Comparison of ENCODE assay signal across 19 cellular contexts in the genomic region with DNA sequence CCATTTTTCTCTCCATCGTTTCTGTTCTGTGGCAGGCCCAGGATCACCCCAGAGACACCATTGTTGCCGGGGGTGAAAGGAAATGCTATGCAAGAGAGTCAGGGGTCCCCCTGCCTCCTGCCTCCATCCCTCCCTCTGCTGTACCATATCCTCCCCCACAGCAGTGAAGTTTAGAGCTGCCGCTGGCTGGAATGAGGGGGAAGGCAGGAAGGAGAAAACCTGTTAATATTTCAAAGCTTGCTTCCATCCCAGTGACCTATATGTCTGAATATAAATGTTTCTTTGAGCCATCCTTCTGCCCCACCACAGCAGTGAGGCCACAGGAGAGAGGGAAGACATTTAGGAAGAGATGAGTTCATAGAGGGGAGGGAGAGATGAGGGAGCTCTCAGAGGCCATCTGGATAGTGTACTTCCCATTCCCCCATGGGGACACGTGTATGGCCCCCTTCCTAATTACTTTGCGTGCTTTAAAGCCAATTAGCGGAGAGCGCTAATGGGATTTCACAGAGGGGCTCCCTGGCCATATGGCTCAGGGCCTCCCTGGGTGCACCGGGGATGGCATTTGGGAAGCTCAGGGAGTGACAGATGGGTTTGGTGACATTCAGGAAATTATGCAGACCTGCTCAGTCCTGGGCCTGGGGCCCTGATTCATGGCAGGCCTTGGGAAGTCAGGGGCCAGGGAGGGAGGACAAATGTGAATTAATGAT. TPM values are rescaled to one million over a fixed set of nuclear protein-coding genes. Genes with fewer than 3 reads are reported as not detected.
A peak's percentile ranks its signal among the peaks of the same experiment; 100 is the strongest.
DNase-seq lines count a peak whose midpoint lies in the region; ATAC-seq, FAIRE-seq and TF ChIP-seq lines count a peak whose summit lies in the region.
"Had no signal": no experiment of that assay in that cellular context is flagged by ENCODE, and none has a peak within 500 bp of the region (broad histone marks: within the 10 kb centered on the region; RNA-seq: fewer than 3 reads in every experiment).

No MANE protein-coding gene starts in this region.

- no peak overlapping the region for H3K27ac ChIP-seq in HepG2 (ENCODE audit: extremely low read length, insufficient read depth, low read length)
- H3K27ac ChIP-seq: foreskin keratinocyte had no signal

- no peak for ATAC-seq in sciatic nerve
- no peak for ATAC-seq in HepG2
- ATAC-seq in GM18909 (IDR thresholded peaks at IDR 0.05; ENCODE audit: poor library complexity, unreplicated experiment): no peak
- ATAC-seq: foreskin keratinocyte had no signal

- H3K79me2 ChIP-seq in HepG2 (ENCODE audit: insufficient read depth, low read length): no peaks in the 10 kb centered on the region

- no peak overlapping the region for H3K4me2 ChIP-seq in HepG2 (ENCODE audit: low read depth, low read length)

- intact Hi-C loops in sciatic nerve (cut with DNase I) (loop anchor here (1.0 kb wide), 1 partner anchor 49 kb away; no protein-coding TSS in a partner anchor), HepG2 (cut with micrococcal nuclease; ENCODE audit: unreplicated experiment) (no loop called here)

- no peaks in the 10 kb centered on the region for H4K20me1 ChIP-seq in HepG2 (ENCODE audit: insufficient read depth, low read length)

- TF ChIP-seq POLR2A in HepG2 (IDR thresholded peaks at IDR 0.05; ENCODE audit: insufficient read depth in 1 of 2, low read depth in 2 of 2, low read length in 2 of 2): no peak

- H3K36me3 ChIP-seq in HepG2 (replicated peaks in 1 of 2; ENCODE audit: control insufficient read depth in 1 of 2, insufficient read depth in 2 of 2, low read length in 2 of 2): no peaks in the 10 kb centered on the region

- no peaks in the 10 kb centered on the region; a peak in 2 of 5 replicates for H3K27me3 ChIP-seq in HepG2 (ENCODE audit: control insufficient read depth in 1 of 2, insufficient read depth in 2 of 2, low read length in 2 of 2)
- H3K27me3 ChIP-seq: foreskin keratinocyte had no signal

- TF ChIP-seq RAD21 in HepG2 (CRISPR knock-in tag; IDR thresholded peaks at IDR 0.05): no peak

- in situ Hi-C loops in HepG2 (cut with HindIII; ENCODE audit: extremely low pct_ligation_motif_present, low pct_unique_long_range_greater_than_20kb): no loop called here

- H3K9me3 ChIP-seq in HepG2 (ENCODE audit: low read length): no peaks in the 10 kb centered on the region

- H3K9ac ChIP-seq in HepG2 (ENCODE audit: insufficient read depth, low read depth, low read length): no peak overlapping the region

- no peaks in the 10 kb centered on the region for H3K4me1 ChIP-seq in HepG2 (ENCODE audit: insufficient read depth, low read length)

- WGBS in HepG2 (ENCODE audit: low lambda C conversion rate): 37% methylated on average over 8 of the region's 8 CpGs

- no peak overlapping the region for H2AFZ ChIP-seq in HepG2 (ENCODE audit: low read length)

- DNase-seq in activated CD8-positive, alpha-beta memory T cell treated with anti-CD3 and anti-CD28 coated beads, Interleukin-2, amount 50 U/mL, for 48 hours: peak; percentile 28
- DNase-seq in activated CD8-positive, alpha-beta memory T cell treated with anti-CD3 and anti-CD28 coated beads, Interleukin-2, amount 50 U/mL, for 4 hours: no peak
- peak; percentile 78 for DNase-seq in NCI-H2081 treated with DMSO at 0.1 percent for 48 hours (lab: John Stamatoyannopoulos, UW)
- peak; percentile 44 to 80 for DNase-seq in cerebellar nuclear complex (lab: John Stamatoyannopoulos, UW)
- DNase-seq in sciatic nerve (ENCODE audit: low spot score): peak; percentile 19
- no peak for DNase-seq in HepG2 (ENCODE audit: low spot score)
- DNase-seq in HUDEP-2 (lab: John Stamatoyannopoulos, UW; ENCODE audit: unreplicated experiment in 76 of 76): no peak
- DNase-seq: ACHN; activated CD4-positive, CD25-positive, alpha-beta regulatory T cell treated with anti-CD3 and anti-CD28 coated beads, Interleukin-2, amount 50 U/mL, for 72 hours; amygdala; CD4-positive, alpha-beta memory T cell; foreskin keratinocyte; MM.1S; NCI-H226; nucleus accumbens; Right ventricle myocardium superior had no signal

- POLR2A ChIA-PET in HepG2 (lab: Yijun Ruan, JAX): no interaction called here

- no TSS peak for BruUV-seq in HepG2 (replicated peaks; lab: Mats Ljungman, UMichigan)

- H3K4me3 ChIP-seq in HepG2 (replicated peaks in 1 of 3; ENCODE audit: insufficient read depth in 1 of 3, low read depth in 2 of 3, low read length in 3 of 3): no peak overlapping the region

- CTCF ChIA-PET in HepG2 (lab: Yijun Ruan, JAX; ENCODE audit: low intra/inter-chr PET ratio, low total read pairs): no interaction called here

- TF ChIP-seq CTCF in HepG2 (CRISPR knock-in tag; IDR thresholded peaks at IDR 0.05): no peak

- no peak for FAIRE-seq in HepG2 (lab: Jason Lieb, UNC)

- no peak for TF ChIP-seq EP300 in HepG2 (IDR thresholded peaks at IDR 0.05; ENCODE audit: low read depth in 2 of 2, low read length in 2 of 2)
- TF ChIP-seq EP300 in HepG2 (CRISPR knock-in tag; IDR thresholded peaks at IDR 0.05; ENCODE audit: borderline replicate concordance): no peak

TF ChIP-seq in HepG2, 621 proteins besides CTCF, POLR2A, EP300 and RAD21:
- no peak for TF ChIP-seq SRF (IDR thresholded peaks at IDR 0.05; ENCODE audit: low read depth, low read length)

RNA-seq across cellular contexts. Expression of gene CHRNB4, which starts 40.4 kb away (rescaled TPM):
- total RNA-seq in sciatic nerve (not detected), HepG2 (2016; rRNA removed; fragmentation: Illumina TruSeq; extraction: Trizol) (not detected in 2 replicates)
- not detected in 2 replicates for total RNA-seq in HepG2 (2016; cell fraction: cytosol; rRNA removed; fragmentation: Illumina TruSeq; extraction: Trizol; ENCODE audit: low read depth)
- total RNA-seq in HepG2 (2016; cell fraction: insoluble cytoplasmic fraction; rRNA removed; fragmentation: Illumina TruSeq; extraction: Trizol): not detected in 2 replicates
- total RNA-seq in HepG2 (2016; cell fraction: membrane; rRNA removed; fragmentation: Illumina TruSeq; extraction: Trizol): not detected in 2 replicates
- total RNA-seq in HepG2 (2016; cell fraction: nucleus; rRNA removed; fragmentation: Illumina TruSeq; extraction: Trizol): not detected in 2 replicates
- not detected in 2 replicates for polyA plus RNA-seq in HepG2 (2011; rRNA removed)
- not detected in 2 replicates for polyA plus RNA-seq in HepG2 (2011; cell fraction: cytosol; rRNA removed)
- 0.03 TPM in 1 of 2 replicates, not detected in the other for polyA plus RNA-seq in HepG2 (2011; cell fraction: nucleus; rRNA removed)
- polyA plus RNA-seq in HepG2 (2012): not detected in 2 replicates
- not detected in 2 replicates for polyA plus RNA-seq in HepG2 (2016; cell fraction: cytosol; fragmentation: Illumina TruSeq; extraction: Trizol; ENCODE audit: low read depth)
- not detected in 2 replicates for polyA plus RNA-seq in HepG2 (2016; cell fraction: insoluble cytoplasmic fraction; fragmentation: Illumina TruSeq; extraction: Trizol; ENCODE audit: low read depth)
- not detected in 2 replicates for polyA plus RNA-seq in HepG2 (2016; cell fraction: membrane; fragmentation: Illumina TruSeq; extraction: Trizol; ENCODE audit: low read depth)
- not detected in 2 replicates for polyA plus RNA-seq in HepG2 (2016; cell fraction: nucleus; fragmentation: Illumina TruSeq; extraction: Trizol; ENCODE audit: insufficient read depth, low read depth)
- 0.05 and 0.98 TPM in 2 replicates for polyA minus RNA-seq in HepG2 (2011; rRNA and poly(A)+ RNA removed; ENCODE audit: low replicate concordance)
- polyA minus RNA-seq in HepG2 (2011; cell fraction: cytosol; rRNA and poly(A)+ RNA removed): not detected in 2 replicates
- polyA minus RNA-seq in HepG2 (2011; cell fraction: nucleus; rRNA and poly(A)+ RNA removed): not detected in 2 replicates
- total RNA-seq: CD4-positive, alpha-beta memory T cell; Right ventricle myocardium superior; subcutaneous adipose tissue; T-helper 2 cell treated with Interferon-gamma antibody and Interleukin-4, amounts not matched to agents 100 ng/mL and 5 ng/mL, for 36 hours had no signal
- polyA plus RNA-seq: CD4-positive, alpha-beta memory T cell had no signal

Comparison
In these comparisons a context has a peak if more than half of its experiments do, and no peak if none do; other contexts are left out.
1. DNase-seq: peak in activated CD8-positive, alpha-beta memory T cell treated with anti-CD3 and anti-CD28 coated beads, Interleukin-2, amount 50 U/mL, for 48 hours (single experiment), NCI-H2081 treated with DMSO at 0.1 percent for 48 hours (single experiment), cerebellar nuclear complex (2 of 2) and sciatic nerve (single experiment); none in activated CD8-positive, alpha-beta memory T cell treated with anti-CD3 and anti-CD28 coated beads, Interleukin-2, amount 50 U/mL, for 4 hours (single experiment), HepG2 (single experiment) and HUDEP-2 (0 of 76).